ENCODE assay signal across 28 cellular contexts in genomic region chrX:119343856-119344255, GRCh38. TPM values are rescaled to one million over a fixed set of nuclear protein-coding genes. Genes with fewer than 3 reads are reported as not detected.
DNase-seq lines count a peak whose midpoint lies in the region; ATAC-seq, FAIRE-seq and TF ChIP-seq lines count a peak whose summit lies in the region.
"Had no signal": no experiment of that assay in that cellular context is flagged by ENCODE, and none has a peak within 500 bp of the region (broad histone marks: within the 10 kb centered on the region; RNA-seq: fewer than 3 reads in every experiment).

No MANE protein-coding gene starts in this region.

- H3K4me2 ChIP-seq in GM23248 (ENCODE audit: unreplicated experiment) (no peak overlapping the region), astrocyte (ENCODE audit: low read length) (no peak overlapping the region)
- H3K4me2 ChIP-seq: BLaER1 treated with 17β-estradiol and CSF1 and Interleukin-3, amounts not matched to agents 10 nM and 100 nM had no signal

- H3K27me3 Mint-ChIP-seq in Calu3 (ENCODE audit: unreplicated experiment) (peaks cover 41% of the 10 kb centered on the region), astrocyte (ENCODE audit: low read depth, unreplicated experiment) (peaks cover 6% of the 10 kb centered on the region)

- TF ChIP-seq CTCF in Calu3 (IDR thresholded peaks at IDR 0.05; ENCODE audit: unreplicated experiment) (no peak), astrocyte (IDR thresholded peaks at IDR 0.05; ENCODE audit: insufficient read depth, low read depth, low read length) (no peak), left lung (IDR thresholded peaks at IDR 0.05) (no peak), esophagus squamous epithelium (IDR thresholded peaks at IDR 0.05) (no peak)

- H3K4me3 Mint-ChIP-seq in Calu3 (ENCODE audit: low read depth, unreplicated experiment) (no peak overlapping the region), astrocyte (ENCODE audit: unreplicated experiment) (no peak overlapping the region)
- H3K4me3 Mint-ChIP-seq: activated naive CD4-positive, alpha-beta T cell treated with anti-CD3 and anti-CD28 coated beads, Interleukin-2, amount 50 U/mL, for 24 hours; IgD-negative memory B cell; stimulated activated naive B cell treated with anti-CD40 and anti-IgM and Interleukin-4, amounts not matched to agents 10 μg/mL and 1 μg/mL and 100 μg/mL, for 72 hours had no signal

- in situ Hi-C loops in GM23248 (cut with MboI) = no loop called here

- no peaks in the 10 kb centered on the region for H3K9me2 ChIP-seq in GM23248 (ENCODE audit: insufficient read depth)

- H3K9ac ChIP-seq in GM23248 (no peak overlapping the region), astrocyte (ENCODE audit: low read length) (no peak overlapping the region)
- H3K9ac ChIP-seq: BLaER1 treated with 17β-estradiol and CSF1 and Interleukin-3, amounts not matched to agents 10 nM and 100 nM had no signal

- H3K27ac Mint-ChIP-seq in Calu3 (ENCODE audit: unreplicated experiment) (no peak overlapping the region), astrocyte (ENCODE audit: unreplicated experiment) (no peak overlapping the region)
- H3K27ac Mint-ChIP-seq: activated naive CD4-positive, alpha-beta T cell treated with anti-CD3 and anti-CD28 coated beads, Interleukin-2, amount 50 U/mL, for 24 hours; IgD-negative memory B cell; stimulated activated naive B cell treated with anti-CD40 and anti-IgM and Interleukin-4, amounts not matched to agents 10 μg/mL and 1 μg/mL and 100 μg/mL, for 72 hours had no signal

- H3K4me1 ChIP-seq in GM23248 (ENCODE audit: insufficient read depth) (no peaks in the 10 kb centered on the region), astrocyte (ENCODE audit: insufficient read depth, low read length) (no peaks in the 10 kb centered on the region), left lung (no peaks in the 10 kb centered on the region), esophagus squamous epithelium (no peaks in the 10 kb centered on the region)
- H3K4me1 ChIP-seq: BLaER1 treated with 17β-estradiol and CSF1 and Interleukin-3, amounts not matched to agents 10 nM and 100 nM; breast epithelium; Caco-2; foreskin keratinocyte; heart right ventricle; sigmoid colon; upper lobe of right lung had no signal

- H3K9me3 Mint-ChIP-seq in Calu3 (ENCODE audit: low read depth, unreplicated experiment) = no peaks in the 10 kb centered on the region
- H3K9me3 Mint-ChIP-seq in astrocyte (ENCODE audit: unreplicated experiment) = no peaks in the 10 kb centered on the region
- H3K9me3 Mint-ChIP-seq: activated naive CD4-positive, alpha-beta T cell treated with anti-CD3 and anti-CD28 coated beads, Interleukin-2, amount 50 U/mL, for 24 hours had no signal

- TF ChIP-seq POLR2A in esophagus squamous epithelium (IDR thresholded peaks at IDR 0.05) = no peak

- no peaks in the 10 kb centered on the region for H3K9me3 ChIP-seq in GM23248 (ENCODE audit: low read depth)
- H3K9me3 ChIP-seq in astrocyte (ENCODE audit: insufficient read depth, low read depth, low read length) = no peaks in the 10 kb centered on the region
- no peaks in the 10 kb centered on the region for H3K9me3 ChIP-seq in left lung
- no peaks in the 10 kb centered on the region for H3K9me3 ChIP-seq in esophagus squamous epithelium
- H3K9me3 ChIP-seq: breast epithelium, Caco-2, sigmoid colon, upper lobe of right lung had no signal

- ATAC-seq in left lung = peak; percentile 33
- ATAC-seq: foreskin keratinocyte; heart right ventricle; left cardiac atrium; SK-N-SH treated with all-trans-retinoic acid at 6 μM for 48 hours; stimulated activated naive B cell treated with anti-CD40 and anti-IgM and Interleukin-4, amounts not matched to agents 10 μg/mL and 1 μg/mL and 100 μg/mL, for 72 hours; upper lobe of right lung had no signal

- H3K36me3 ChIP-seq in GM23248 (ENCODE audit: low read depth) = no peaks in the 10 kb centered on the region
- H3K36me3 ChIP-seq in astrocyte (ENCODE audit: insufficient read depth, low read length) = no peaks in the 10 kb centered on the region
- H3K36me3 ChIP-seq in left lung = no peaks in the 10 kb centered on the region
- H3K36me3 ChIP-seq in esophagus squamous epithelium = no peaks in the 10 kb centered on the region
- H3K36me3 ChIP-seq: BLaER1 treated with 17β-estradiol and CSF1 and Interleukin-3, amounts not matched to agents 10 nM and 100 nM; breast epithelium; heart right ventricle; sigmoid colon; upper lobe of right lung had no signal

- no peaks in the 10 kb centered on the region for H3K36me3 Mint-ChIP-seq in Calu3 (ENCODE audit: insufficient read depth, unreplicated experiment)
- no peaks in the 10 kb centered on the region for H3K36me3 Mint-ChIP-seq in astrocyte (ENCODE audit: low read depth, unreplicated experiment)
- H3K36me3 Mint-ChIP-seq: activated naive CD4-positive, alpha-beta T cell treated with anti-CD3 and anti-CD28 coated beads, Interleukin-2, amount 50 U/mL, for 24 hours; IgD-negative memory B cell had no signal

- no peaks in the 10 kb centered on the region for H4K20me1 ChIP-seq in GM23248 (ENCODE audit: insufficient read depth)
- no peaks in the 10 kb centered on the region for H4K20me1 ChIP-seq in astrocyte (ENCODE audit: insufficient read depth, low read length)
- H4K20me1 ChIP-seq: BLaER1 treated with 17β-estradiol and CSF1 and Interleukin-3, amounts not matched to agents 10 nM and 100 nM had no signal

- no peak overlapping the region for H3K4me3 ChIP-seq in GM23248
- no peak overlapping the region for H3K4me3 ChIP-seq in astrocyte (ENCODE audit: insufficient read depth, low read depth, low read length)
- H3K4me3 ChIP-seq in left lung = no peak overlapping the region
- H3K4me3 ChIP-seq in esophagus squamous epithelium = no peak overlapping the region
- H3K4me3 ChIP-seq: BLaER1 treated with 17β-estradiol and CSF1 and Interleukin-3, amounts not matched to agents 10 nM and 100 nM; breast epithelium; heart right ventricle; sigmoid colon; upper lobe of right lung had no signal

- intact Hi-C loops in Calu3 (cut with micrococcal nuclease; ENCODE audit: unreplicated experiment) = no loop called here
- intact Hi-C loops in left lung (cut with DNase I) = no loop called here
- intact Hi-C loops in esophagus squamous epithelium (cut with DNase I) = no loop called here

- FAIRE-seq in astrocyte (lab: Jason Lieb, UNC) = peak; percentile 83

- BruUV-seq in Calu3 (replicated peaks; lab: Mats Ljungman, UMichigan) = no TSS peak

- CTCF ChIA-PET in Calu3 (lab: Charles Lee) = no interaction called here

- H2AFZ ChIP-seq in GM23248 (no peak overlapping the region), astrocyte (ENCODE audit: low read depth, low read length) (no peak overlapping the region)

- H3F3A ChIP-seq in GM23248 (ENCODE audit: insufficient read depth) = no peaks in the 10 kb centered on the region

- H3K79me2 ChIP-seq in GM23248 (ENCODE audit: insufficient read depth) (no peaks in the 10 kb centered on the region), astrocyte (ENCODE audit: insufficient read depth, low read length) (no peaks in the 10 kb centered on the region)

- no peak overlapping the region for H3K27ac ChIP-seq in GM23248
- H3K27ac ChIP-seq in astrocyte (ENCODE audit: low read depth, low read length) = no peak overlapping the region
- H3K27ac ChIP-seq in left lung = no peak overlapping the region
- no peak overlapping the region for H3K27ac ChIP-seq in esophagus squamous epithelium
- H3K27ac ChIP-seq: BLaER1 treated with 17β-estradiol and CSF1 and Interleukin-3, amounts not matched to agents 10 nM and 100 nM; breast epithelium; foreskin keratinocyte; heart right ventricle; sigmoid colon; upper lobe of right lung had no signal

- DNase-seq in Calu3 (peak; percentile 27), GM23248 (peak; percentile 4), astrocyte (ENCODE audit: low read depth) (no peak), left lung (no peak), esophagus squamous epithelium (lab: John Stamatoyannopoulos, UW) (no peak), iPS-NIHi7 (ENCODE audit: extremely low spot score) (no peak), H4 (ENCODE audit: low spot score) (no peak)
- DNase-seq: activated CD4-positive, alpha-beta T cell treated with anti-CD3 and anti-CD28 coated beads for 4 hours; activated T-cell treated with anti-CD3 and anti-CD28 coated beads, Interleukin-2, amount 50 U/mL, for 48 hours; amygdala; Caco-2; effector CD8-positive, alpha-beta T cell; H7; heart right ventricle; left cardiac atrium; mesenchymal stem cell; MM.1S; NCI-H510A; sigmoid colon; stimulated activated CD4-positive, alpha-beta T cell treated with anti-CD3 and anti-CD28 coated beads, Interleukin-4, amount 100 ng/mL, for 4 hours; stimulated activated naive B cell treated with anti-CD40 and anti-IgM and Interleukin-4, amounts not matched to agents 10 μg/mL and 1 μg/mL and 100 μg/mL, for 72 hours; upper lobe of right lung had no signal

- H3K4me1 Mint-ChIP-seq in Calu3 (ENCODE audit: low read depth, unreplicated experiment) = peaks cover 6% of the 10 kb centered on the region
- H3K4me1 Mint-ChIP-seq in astrocyte (ENCODE audit: low read depth, unreplicated experiment) = no peaks in the 10 kb centered on the region
- H3K4me1 Mint-ChIP-seq: activated naive CD4-positive, alpha-beta T cell treated with anti-CD3 and anti-CD28 coated beads, Interleukin-2, amount 50 U/mL, for 24 hours; IgD-negative memory B cell; stimulated activated naive B cell treated with anti-CD40 and anti-IgM and Interleukin-4, amounts not matched to agents 10 μg/mL and 1 μg/mL and 100 μg/mL, for 72 hours had no signal

- no peaks in the 10 kb centered on the region for H3K27me3 ChIP-seq in GM23248 (replicated peaks; ENCODE audit: insufficient read depth)
- H3K27me3 ChIP-seq in astrocyte (ENCODE audit: insufficient read depth, low read length) = no peaks in the 10 kb centered on the region
- H3K27me3 ChIP-seq in left lung = peaks cover 0 to 4% of the 10 kb centered on the region in 2 donors
- no peaks in the 10 kb centered on the region for H3K27me3 ChIP-seq in esophagus squamous epithelium
- H3K27me3 ChIP-seq: BLaER1 treated with 17β-estradiol and CSF1 and Interleukin-3, amounts not matched to agents 10 nM and 100 nM; foreskin keratinocyte; sigmoid colon; upper lobe of right lung had no signal

RNA-seq across cellular contexts. Expression of gene SLC25A43, which starts 55.3 kb away (rescaled TPM):
- total RNA-seq in Calu3 (2022) (14.3 and 15.5 TPM in 2 replicates), astrocyte (11.6 and 13.3 TPM in 2 replicates), left lung (10 to 100 TPM; 16.6 to 18.7 TPM), esophagus squamous epithelium (10 to 100 TPM; 26.1 to 39.0 (median 33.3) TPM)
- 41.1 and 53.4 TPM in 2 replicates for total RNA-seq in GM23248 (2014; rRNA removed; shearing (Covaris generic))
- polyA plus RNA-seq in GM23248 (2016; fragmentation: Nextera tagmentation; extraction: Ambion mirVana) = 28.4 and 31.2 TPM in 2 replicates
- 21.5 and 22.0 TPM in 2 replicates for total RNA-seq in H4 (2014; rRNA removed; shearing (Covaris generic))

Comparison
In these comparisons a context has a peak if more than half of its experiments do, and no peak if none do; other contexts are left out.
1. DNase-seq: peak in Calu3 (single experiment) and GM23248 (single experiment); none in astrocyte (single experiment), left lung (0 of 2), esophagus squamous epithelium (single experiment), iPS-NIHi7 (single experiment) and H4 (single experiment).